Comparison of ENCODE assay signal across 17 cellular contexts in genomic region chr1:228099331-228099732, GRCh38. TPM values are rescaled to one million over a fixed set of nuclear protein-coding genes. Genes with fewer than 3 reads are reported as not detected.
DNase-seq lines count a peak whose midpoint lies in the region; ATAC-seq and TF ChIP-seq lines count a peak whose summit lies in the region.
"Had no signal": no experiment of that assay in that cellular context is flagged by ENCODE, and none has a peak within 500 bp of the region (broad histone marks: within the 10 kb centered on the region; RNA-seq: fewer than 3 reads in every experiment).

No MANE protein-coding gene starts in this region.

- peaks cover 27% of the 10 kb centered on the region for H3K36me3 ChIP-seq in cardiac muscle cell

- ATAC-seq in left cardiac atrium (no peak), left lobe of liver (no peak), GM21423 (IDR thresholded peaks at IDR 0.05; ENCODE audit: unreplicated experiment) (no peak)
- ATAC-seq: gastrocnemius medialis had no signal

- H3K27me3 Mint-ChIP-seq in type B pancreatic cell (no peaks in the 10 kb centered on the region), glutamatergic neuron (ENCODE audit: unreplicated experiment) (peaks cover 10% of the 10 kb centered on the region)
- H3K27me3 Mint-ChIP-seq: activated naive CD8-positive, alpha-beta T cell treated with anti-CD3 and anti-CD28 coated beads, Interleukin-2, amount 10 ng/mL, durations not matched to agents 7 days and 5 days had no signal

- H3K36me3 Mint-ChIP-seq in type B pancreatic cell: peaks cover 24% of the 10 kb centered on the region
- peaks cover 14% of the 10 kb centered on the region for H3K36me3 Mint-ChIP-seq in glutamatergic neuron (ENCODE audit: unreplicated experiment)

- no peaks in the 10 kb centered on the region for H3K27me3 ChIP-seq in cardiac muscle cell
- H3K27me3 ChIP-seq: gastrocnemius medialis had no signal

- CTCF ChIA-PET in RWPE1 (lab: Yijun Ruan, JAX): interaction anchor here (0.6 to 1.3 kb wide), 3 partner anchors 66 to 1188 kb away, joined by 3 to 5 read pairs (median 4); partner anchors contain the start of gene IBA57

- H3K27ac Mint-ChIP-seq in type B pancreatic cell (peak overlapping the region; percentile 13), glutamatergic neuron (ENCODE audit: unreplicated experiment) (no peak overlapping the region)
- H3K27ac Mint-ChIP-seq: activated naive CD8-positive, alpha-beta T cell treated with anti-CD3 and anti-CD28 coated beads, Interleukin-2, amount 10 ng/mL, durations not matched to agents 7 days and 5 days had no signal

- POLR2A ChIA-PET in RWPE1 (lab: Yijun Ruan, JAX; ENCODE audit: low non-redundant PET): no interaction called here

- no peaks in the 10 kb centered on the region for H3K4me1 ChIP-seq in cardiac muscle cell (ENCODE audit: low read depth)

- H3K4me1 Mint-ChIP-seq in type B pancreatic cell (ENCODE audit: unreplicated experiment) (peaks cover 10% of the 10 kb centered on the region), glutamatergic neuron (ENCODE audit: low read depth, unreplicated experiment) (no peaks in the 10 kb centered on the region)

- H3K27ac ChIP-seq in cardiac muscle cell: peak overlapping the region; percentile 19
- H3K27ac ChIP-seq in RWPE1: peak overlapping the region; percentile 84

- no peaks in the 10 kb centered on the region for H3K9me3 ChIP-seq in cardiac muscle cell (ENCODE audit: low read depth)

- no peak for DNase-seq in cardiac muscle cell (ENCODE audit: low read depth in 1 of 2, low spot score in 1 of 2)
- DNase-seq in left cardiac atrium: no peak
- DNase-seq in RWPE1 (ENCODE audit: low spot score): no peak
- DNase-seq in left lobe of liver (ENCODE audit: low spot score): peak; percentile 43
- DNase-seq in type B pancreatic cell (ENCODE audit: extremely low spot score, unreplicated experiment): no peak
- DNase-seq in glutamatergic neuron: no peak
- DNase-seq in NCI-H1092 (lab: John Stamatoyannopoulos, UW): no peak
- DNase-seq: activated naive CD8-positive, alpha-beta T cell treated with anti-CD3 and anti-CD28 coated beads, Interleukin-2, amount 10 ng/mL, durations not matched to agents 7 days and 5 days; AML-193; caudate nucleus; DMS79 treated with DMSO at 0.1 percent for 48 hours; gastrocnemius medialis; KBM-7; mesenchymal stem cell; NCI-H1105 treated with DMSO at 0.1 percent for 48 hours; SIG-M5 had no signal

- H3K4me3 ChIP-seq in cardiac muscle cell: no peak overlapping the region
- H3K4me3 ChIP-seq: gastrocnemius medialis had no signal

- H3K4me3 Mint-ChIP-seq in type B pancreatic cell (no peak overlapping the region), glutamatergic neuron (ENCODE audit: unreplicated experiment) (no peak overlapping the region)
- H3K4me3 Mint-ChIP-seq: activated naive CD8-positive, alpha-beta T cell treated with anti-CD3 and anti-CD28 coated beads, Interleukin-2, amount 10 ng/mL, durations not matched to agents 7 days and 5 days had no signal

- intact Hi-C loops in left cardiac atrium (cut with DNase I): no loop called here

- no peaks in the 10 kb centered on the region for H3K9me3 Mint-ChIP-seq in type B pancreatic cell
- H3K9me3 Mint-ChIP-seq in glutamatergic neuron (ENCODE audit: unreplicated experiment): peaks cover 13% of the 10 kb centered on the region

- TF ChIP-seq CTCF in cardiac muscle cell (IDR thresholded peaks at IDR 0.05; ENCODE audit: low read depth, low read length) (no peak), RWPE1 (conservative IDR thresholded peaks at IDR 0.05; ENCODE audit: low read depth) (no peak), type B pancreatic cell (conservative IDR thresholded peaks at IDR 0.05) (no peak), glutamatergic neuron (IDR thresholded peaks at IDR 0.05; ENCODE audit: partially characterized antibody, unreplicated experiment) (no peak)

RNA-seq across cellular contexts. Expression of gene C1orf35, which starts 3.8 kb away (rescaled TPM):
- total RNA-seq in cardiac muscle cell: 27.7 and 43.7 TPM in 2 replicates
- polyA plus RNA-seq in cardiac muscle cell: 36.2 and 37.2 TPM in 2 replicates
- 1 to 10 TPM; 7.7 to 8.0 TPM for total RNA-seq in left cardiac atrium
- total RNA-seq in left lobe of liver: 6.9 TPM
- total RNA-seq in type B pancreatic cell (ENCODE audit: low replicate concordance): 16.9 and 23.3 TPM in 2 replicates
- total RNA-seq in glutamatergic neuron (ENCODE audit: unreplicated experiment): 21.9 TPM

RNA-seq across cellular contexts. Expression of gene MRPL55, which starts 9.8 kb away (rescaled TPM):
- total RNA-seq in cardiac muscle cell (106 and 139 TPM in 2 replicates), left cardiac atrium (10 to 100 TPM; 43.5 to 48.9 TPM), left lobe of liver (38.0 TPM), type B pancreatic cell (ENCODE audit: low replicate concordance) (47.4 and 58.8 TPM in 2 replicates), glutamatergic neuron (ENCODE audit: unreplicated experiment) (61.5 TPM)
- polyA plus RNA-seq in cardiac muscle cell: 144 and 193 TPM in 2 replicates

RNA-seq across cellular contexts. Expression of gene ARF1, which starts 16.8 kb away (rescaled TPM):
- 421 and 499 TPM in 2 replicates for total RNA-seq in cardiac muscle cell
- polyA plus RNA-seq in cardiac muscle cell: 662 and 732 TPM in 2 replicates
- total RNA-seq in left cardiac atrium: 100 to 1,000 TPM; 295 to 397 TPM
- total RNA-seq in left lobe of liver: 172 TPM
- total RNA-seq in type B pancreatic cell (ENCODE audit: low replicate concordance): 288 and 401 TPM in 2 replicates
- total RNA-seq in glutamatergic neuron (ENCODE audit: unreplicated experiment): 222 TPM

RNA-seq across cellular contexts. Expression of gene GUK1, which starts 40.7 kb away (rescaled TPM):
- 354 and 408 TPM in 2 replicates for total RNA-seq in cardiac muscle cell
- 394 and 450 TPM in 2 replicates for polyA plus RNA-seq in cardiac muscle cell
- total RNA-seq in left cardiac atrium: 100 to 1,000 TPM; 153 to 185 TPM
- total RNA-seq in left lobe of liver: 128 TPM
- total RNA-seq in type B pancreatic cell (ENCODE audit: low replicate concordance): 133 and 174 TPM in 2 replicates
- total RNA-seq in glutamatergic neuron (ENCODE audit: unreplicated experiment): 128 TPM

RNA-seq across cellular contexts. Expression of gene GJC2, which starts 50.4 kb away (rescaled TPM):
- 0.51 and 0.88 TPM in 2 replicates for total RNA-seq in cardiac muscle cell
- 0.10 and 0.13 TPM in 2 replicates for polyA plus RNA-seq in cardiac muscle cell
- total RNA-seq in left cardiac atrium: 1 to 10 TPM; 2.2 to 2.3 TPM
- 0.50 TPM for total RNA-seq in left lobe of liver
- total RNA-seq in type B pancreatic cell (ENCODE audit: low replicate concordance): 0.76 and 1.3 TPM in 2 replicates
- 3.0 TPM for total RNA-seq in glutamatergic neuron (ENCODE audit: unreplicated experiment)
